In the genomic region with DNA sequence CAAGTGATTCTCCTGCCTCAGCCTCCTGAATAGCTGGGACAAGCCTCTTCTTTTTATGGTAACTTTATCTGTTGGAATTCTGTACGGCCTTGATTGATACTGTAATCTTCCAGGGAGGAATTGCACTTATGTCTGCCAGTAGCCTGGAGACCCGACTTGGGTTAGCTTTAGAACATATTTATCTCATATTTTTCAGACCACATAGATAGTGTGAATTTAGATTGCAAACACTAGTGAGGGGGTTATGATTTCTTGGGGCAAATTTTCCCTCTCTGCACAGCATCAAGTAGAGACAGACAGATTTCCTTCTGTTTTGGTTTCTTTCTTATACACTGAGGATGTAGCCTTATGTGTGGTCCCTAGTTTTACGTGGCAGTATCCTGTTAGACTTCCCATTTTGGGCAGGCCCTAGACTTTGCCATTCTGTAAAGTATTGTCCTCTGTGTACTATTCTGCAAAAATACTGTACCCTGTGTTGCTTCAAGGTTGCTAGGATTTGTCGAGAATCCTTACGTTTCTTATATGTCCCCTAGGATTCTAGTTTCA, we compare ENCODE assay signal across 33 cellular contexts. TPM values are rescaled to one million over a fixed set of nuclear protein-coding genes. Genes with fewer than 3 reads are reported as not detected.
A peak's percentile ranks its signal among the peaks of the same experiment; 100 is the strongest.
DNase-seq lines count a peak whose midpoint lies in the region; ATAC-seq and TF ChIP-seq lines count a peak whose summit lies in the region.
"Had no signal": no experiment of that assay in that cellular context is flagged by ENCODE, and none has a peak within 500 bp of the region (broad histone marks: within the 10 kb centered on the region; RNA-seq: fewer than 3 reads in every experiment).

No MANE protein-coding gene starts in this region.

- peaks cover 93% of the 10 kb centered on the region for H3K36me3 Mint-ChIP-seq in dendritic cell treated with granulocyte-macrophage colony-stimulating factor and Interleukin-4, amounts not matched to agents 40 ng/mL and 50 ng/mL, for 4 days (ENCODE audit: low read depth)

- no peaks in the 10 kb centered on the region for H3K9me3 Mint-ChIP-seq in dendritic cell treated with granulocyte-macrophage colony-stimulating factor and Interleukin-4, amounts not matched to agents 40 ng/mL and 50 ng/mL, for 4 days

- 25 to 29% methylated on average over 5 of the region's 5 CpGs for WGBS in testis, 2 donors

- H3K27me3 Mint-ChIP-seq in dendritic cell treated with granulocyte-macrophage colony-stimulating factor and Interleukin-4, amounts not matched to agents 40 ng/mL and 50 ng/mL, for 4 days: no peaks in the 10 kb centered on the region
- H3K27me3 Mint-ChIP-seq: brain had no signal

- H3K4me3 Mint-ChIP-seq in dendritic cell treated with granulocyte-macrophage colony-stimulating factor and Interleukin-4, amounts not matched to agents 40 ng/mL and 50 ng/mL, for 4 days: peak overlapping the region; percentile 4
- H3K4me3 Mint-ChIP-seq: activated CD8-positive, alpha-beta T cell treated with anti-CD3 and anti-CD28 coated beads, Interleukin-2, amount 10 ng/mL, durations not matched to agents 7 days and 5 days; brain; nephron had no signal

- ATAC-seq in Right ventricle myocardium inferior: no peak
- peak; percentile 41 for ATAC-seq in left lung
- no peak for ATAC-seq in HG02642 (IDR thresholded peaks at IDR 0.05; ENCODE audit: poor library complexity, unreplicated experiment)
- ATAC-seq: A549; activated CD8-positive, alpha-beta T cell treated with anti-CD3 and anti-CD28 coated beads, Interleukin-2, amount 10 ng/mL, durations not matched to agents 7 days and 5 days; esophagus mucosa; left lobe of liver; Panc1 had no signal

- TF ChIP-seq CTCF in cardiac muscle cell (IDR thresholded peaks at IDR 0.05; ENCODE audit: low read depth, low read length) (no peak), left lung (IDR thresholded peaks at IDR 0.05) (no peak), testis (IDR thresholded peaks at IDR 0.05) (no peak), coronary artery (IDR thresholded peaks at IDR 0.05) (no peak), dorsolateral prefrontal cortex (IDR thresholded peaks at IDR 0.05 in 54 of 56, conservative IDR thresholded peaks at IDR 0.05 in 2 of 56; ENCODE audit: low read depth in 1 of 56, partially characterized antibody in 56 of 56) (no peak)

- H3K36me3 ChIP-seq in cardiac muscle cell (no peaks in the 10 kb centered on the region), left lung (peaks cover 0 to 5% of the 10 kb centered on the region in 2 donors), testis (ENCODE audit: low read depth, missing control alignments) (no peaks in the 10 kb centered on the region)

- H3K9me3 ChIP-seq in cardiac muscle cell (ENCODE audit: low read depth): no peaks in the 10 kb centered on the region
- H3K9me3 ChIP-seq in left lung: no peaks in the 10 kb centered on the region
- H3K9me3 ChIP-seq in testis: no peaks in the 10 kb centered on the region
- H3K9me3 ChIP-seq: A549, right atrium auricular region, transverse colon had no signal

- peak overlapping the region; percentile 67 for H3K27ac Mint-ChIP-seq in dendritic cell treated with granulocyte-macrophage colony-stimulating factor and Interleukin-4, amounts not matched to agents 40 ng/mL and 50 ng/mL, for 4 days
- H3K27ac Mint-ChIP-seq: activated CD8-positive, alpha-beta T cell treated with anti-CD3 and anti-CD28 coated beads, Interleukin-2, amount 10 ng/mL, durations not matched to agents 7 days and 5 days; brain; nephron had no signal

- H3K4me3 ChIP-seq in cardiac muscle cell (no peak overlapping the region), left lung (no peak overlapping the region), testis (no peak overlapping the region), coronary artery (no peak overlapping the region), dorsolateral prefrontal cortex (no peak overlapping the region)
- H3K4me3 ChIP-seq: A549, right atrium auricular region, SJCRH30, transverse colon had no signal

- H3K27ac ChIP-seq in cardiac muscle cell: peak overlapping the region; percentile 39
- peak overlapping the region in 1 of 2 donors; percentile 50 for H3K27ac ChIP-seq in left lung
- peak overlapping the region; percentile 0 to 74 for H3K27ac ChIP-seq in testis
- no peak overlapping the region for H3K27ac ChIP-seq in coronary artery
- no peak overlapping the region for H3K27ac ChIP-seq in dorsolateral prefrontal cortex
- H3K27ac ChIP-seq: A549, parathyroid adenoma, right atrium auricular region, SJCRH30, transverse colon had no signal

- intact Hi-C loops in Right ventricle myocardium inferior (cut with DNase I) (no loop called here), left lung (cut with DNase I) (no loop called here), testis (cut with DNase I; ENCODE audit: low total_unique reads) (no loop called here), dorsolateral prefrontal cortex (cut with DNase I) (no loop called here)
- intact Hi-C loops in dendritic cell treated with granulocyte-macrophage colony-stimulating factor and Interleukin-4, amounts not matched to agents 40 ng/mL and 50 ng/mL, for 4 days (cut with micrococcal nuclease): no loop called here

- H3K4me1 Mint-ChIP-seq in dendritic cell treated with granulocyte-macrophage colony-stimulating factor and Interleukin-4, amounts not matched to agents 40 ng/mL and 50 ng/mL, for 4 days (ENCODE audit: low read depth): peaks cover 65% of the 10 kb centered on the region
- H3K4me1 Mint-ChIP-seq: nephron had no signal

- H3K4me1 ChIP-seq in cardiac muscle cell (ENCODE audit: low read depth): peaks cover 17% of the 10 kb centered on the region
- H3K4me1 ChIP-seq in left lung: peaks cover 3 to 28% of the 10 kb centered on the region in 2 donors
- no peaks in the 10 kb centered on the region for H3K4me1 ChIP-seq in testis
- H3K4me1 ChIP-seq: A549, parathyroid adenoma, right atrium auricular region, SJCRH30 had no signal

- H3K27me3 ChIP-seq in cardiac muscle cell (no peaks in the 10 kb centered on the region), left lung (no peaks in the 10 kb centered on the region), testis (no peaks in the 10 kb centered on the region), dorsolateral prefrontal cortex (no peaks in the 10 kb centered on the region)
- H3K27me3 ChIP-seq: right atrium auricular region, SJCRH30, transverse colon had no signal

- no peak for TF ChIP-seq POLR2A in testis (IDR thresholded peaks at IDR 0.05)

- DNase-seq in cardiac muscle cell (ENCODE audit: low read depth in 1 of 2, low spot score in 1 of 2) (peak in 1 of 2 donors; percentile 50), Right ventricle myocardium inferior (ENCODE audit: missing footprints) (no peak), left lung (no peak), testis (no peak), coronary artery (ENCODE audit: low spot score) (no peak), dorsolateral prefrontal cortex (no peak)
- DNase-seq: activated CD4-positive, CD25-positive, alpha-beta regulatory T cell treated with anti-CD3 and anti-CD28 coated beads, Interleukin-2, amount 50 U/mL, for 72 hours; activated CD8-positive, alpha-beta T cell treated with anti-CD3 and anti-CD28 coated beads, Interleukin-2, amount 10 ng/mL, durations not matched to agents 7 days and 5 days; activated gamma-delta T cell treated with Interleukin-2 at 50 U/mL for 16 hours; COR-L47; DMS53; effector memory CD4-positive, alpha-beta T cell; H7; midbrain; NCI-H1105; NCI-H187 treated with DMSO at 0.1 percent for 48 hours; NCI-H524 treated with DMSO at 0.1 percent for 48 hours; NK-92 treated with Interleukin-12 subunit alpha and Interleukin-12 subunit beta, amount 100 ng/mL, for 24 hours; SJCRH30; T-helper 1 cell; transverse colon had no signal

RNA-seq across cellular contexts. Expression of a gene that starts 29.0 kb away (rescaled TPM):
- total RNA-seq in cardiac muscle cell (5.1 and 5.5 TPM in 2 replicates), Right ventricle myocardium inferior (10.4 TPM), left lung (100 to 1,000 TPM in 1 of 2 donors, 10 to 100 TPM in 1; 75.6 to 102 TPM), testis (10 to 100 TPM; 24.1 to 25.5 TPM), dorsolateral prefrontal cortex (10 to 100 TPM; 10.1 to 31.3 (median 18.6) TPM)
- polyA plus RNA-seq in cardiac muscle cell (14.3 and 16.3 TPM in 2 replicates), testis (ENCODE audit: insufficient read depth, low read depth, low replicate concordance) (22.5 TPM)

RNA-seq across cellular contexts. Expression of a gene that starts 43.2 kb away (rescaled TPM):
- total RNA-seq in cardiac muscle cell: 0.54 TPM in 1 of 2 replicates, not detected in the other
- 0.70 and 0.87 TPM in 2 replicates for polyA plus RNA-seq in cardiac muscle cell
- not detected for total RNA-seq in Right ventricle myocardium inferior
- under 1 TPM in 1 of 2 donors, not detected in 1; 0.58 TPM for total RNA-seq in left lung
- 10 to 100 TPM; 31.5 to 58.3 TPM for total RNA-seq in testis
- 21.4 TPM for polyA plus RNA-seq in testis (ENCODE audit: insufficient read depth, low read depth, low replicate concordance)
- total RNA-seq in dorsolateral prefrontal cortex: 1 to 10 TPM in 45 of 120 experiments, under 1 TPM in 53, not detected in 22; 0.25 to 3.1 (median 0.96) TPM
- total RNA-seq: esophagus mucosa, G401, left lobe of liver, M059J, right atrium auricular region had no signal

Comparison
In these comparisons a context has a peak if more than half of its experiments do, and no peak if none do; other contexts are left out.
1. H3K27ac ChIP-seq: peak in cardiac muscle cell (single experiment) and testis (2 of 2); none in coronary artery (0 of 2) and dorsolateral prefrontal cortex (0 of 59).
2. RNA of a gene that starts 43.2 kb away (total RNA-seq): 31.5 to 58.3 TPM in testis; 0.25 to 3.1 TPM in dorsolateral prefrontal cortex, 0.58 TPM in left lung, 0.54 TPM in cardiac muscle cell and not detected in Right ventricle myocardium inferior (single experiment); every median in the first group is over 4 times any median in the second.